Comparison of ENCODE assay signal across 13 cellular contexts in genomic region chr4:25174674-25175073, GRCh38.
DNase-seq lines count a peak whose midpoint lies in the region; TF ChIP-seq lines count a peak whose summit lies in the region.
"Had no signal": no experiment of that assay in that cellular context is flagged by ENCODE, and none has a peak within 500 bp of the region (broad histone marks: within the 10 kb centered on the region; RNA-seq: fewer than 3 reads in every experiment).

No MANE protein-coding gene starts in this region.

- H3K4me3 ChIP-seq in fibroblast of pulmonary artery (replicated peaks; ENCODE audit: low read depth, low read length) = no peak overlapping the region
- H3K4me3 ChIP-seq in subcutaneous abdominal adipose tissue (ENCODE audit: low read depth in 1 of 5, low read length in 5 of 5) = no peak overlapping the region

- peaks cover 0 to 5% (median 0%) of the 10 kb centered on the region in 5 donors for H3K36me3 ChIP-seq in subcutaneous abdominal adipose tissue (ENCODE audit: control insufficient read depth in 5 of 5, insufficient read depth in 5 of 5, low read length in 5 of 5)

- H3K9me3 ChIP-seq in subcutaneous abdominal adipose tissue (ENCODE audit: control insufficient read depth in 5 of 5, low read length in 5 of 5) = no peaks in the 10 kb centered on the region

- no peaks in the 10 kb centered on the region for H3K27me3 ChIP-seq in subcutaneous abdominal adipose tissue (ENCODE audit: control insufficient read depth in 5 of 5, insufficient read depth in 4 of 5, low read length in 5 of 5)

- DNase-seq in ELR (ENCODE audit: low read depth) = peak; percentile 76
- peak; percentile 31 for DNase-seq in NCI-H69 (lab: John Stamatoyannopoulos, UW)
- DNase-seq in fibroblast of pulmonary artery (ENCODE audit: low read depth) = peak; percentile 6
- no peak for DNase-seq in stimulated activated CD4-positive, alpha-beta T cell treated with anti-CD3 and anti-CD28 coated beads, Interleukin-4, amount 100 ng/mL, for 24 hours
- DNase-seq in NCI-H1105 (lab: John Stamatoyannopoulos, UW) = no peak
- no peak for DNase-seq in activated T-cell treated with anti-CD3 and anti-CD28 coated beads, Interleukin-2, amount 50 U/mL, for 48 hours
- DNase-seq: activated naive CD4-positive, alpha-beta T cell treated with Interleukin-2 at 50 U/mL for 16 hours; CD4-positive, alpha-beta T cell; dermis blood vessel endothelial cell; Karpas-422; NCI-H187 treated with DMSO at 0.1 percent for 48 hours; NCI-H526 had no signal

- peaks cover 11 to 34% (median 27%) of the 10 kb centered on the region in 5 donors for H3K4me1 ChIP-seq in subcutaneous abdominal adipose tissue (ENCODE audit: control insufficient read depth in 5 of 5, insufficient read depth in 5 of 5, low read length in 5 of 5)

- H3K9ac ChIP-seq in subcutaneous abdominal adipose tissue (ENCODE audit: low read length in 5 of 5) = no peak overlapping the region

- peak overlapping the region; percentile 88 for H3K27ac ChIP-seq in subcutaneous abdominal adipose tissue (ENCODE audit: low read depth, low read length)

- TF ChIP-seq CTCF in fibroblast of pulmonary artery (IDR thresholded peaks at IDR 0.05; ENCODE audit: low read length, missing control alignments) = no peak

Comparison
In these comparisons a context has a peak if more than half of its experiments do, and no peak if none do; other contexts are left out.
1. DNase-seq: peak in ELR (single experiment), NCI-H69 (single experiment) and fibroblast of pulmonary artery (single experiment); none in stimulated activated CD4-positive, alpha-beta T cell treated with anti-CD3 and anti-CD28 coated beads, Interleukin-4, amount 100 ng/mL, for 24 hours (single experiment), NCI-H1105 (single experiment) and activated T-cell treated with anti-CD3 and anti-CD28 coated beads, Interleukin-2, amount 50 U/mL, for 48 hours (0 of 2).